16 cellular contexts compared by ENCODE assay signal in the genomic region with DNA sequence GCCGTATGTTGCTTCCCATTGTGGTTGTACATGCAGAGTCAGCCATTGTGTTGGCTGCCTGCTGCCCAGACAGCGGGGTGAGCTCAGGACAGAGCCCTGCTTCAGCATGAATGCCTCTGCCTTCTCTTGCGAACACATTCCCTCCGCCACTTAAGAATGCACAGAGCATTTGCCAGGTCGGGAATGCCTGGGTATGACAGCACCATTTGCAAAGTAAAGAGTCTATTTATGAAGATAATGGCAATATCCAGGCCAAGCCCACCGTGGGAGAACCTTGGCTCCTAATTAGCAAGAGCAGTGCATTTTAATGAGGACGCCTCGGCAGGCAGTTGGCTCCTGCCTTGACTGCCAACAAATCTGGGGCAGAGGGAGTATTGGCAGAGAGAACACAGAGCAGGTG.
A peak's percentile ranks its signal among the peaks of the same experiment; 100 is the strongest.
DNase-seq lines count a peak whose midpoint lies in the region; ATAC-seq and TF ChIP-seq lines count a peak whose summit lies in the region.
"Had no signal": no experiment of that assay in that cellular context is flagged by ENCODE, and none has a peak within 500 bp of the region (broad histone marks: within the 10 kb centered on the region; RNA-seq: fewer than 3 reads in every experiment).

No MANE protein-coding gene starts in this region.

- intact Hi-C loops in lower lobe of right lung (cut with DNase I) = no loop called here

- POLR2A ChIA-PET in SK-N-SH (lab: Yijun Ruan, JAX) = no interaction called here

- TF ChIP-seq CTCF in SK-N-SH (IDR thresholded peaks at IDR 0.05) (no peak), choroid plexus epithelial cell (conservative IDR thresholded peaks at IDR 0.05; ENCODE audit: low read depth, low read length) (no peak), lower lobe of right lung (IDR thresholded peaks at IDR 0.05) (no peak), osteoblast (IDR thresholded peaks at IDR 0.05; ENCODE audit: extremely low read depth, low read depth, low read length) (no peak)

- H3K9me2 ChIP-seq in SK-N-SH = no peaks in the 10 kb centered on the region

- DNase-seq in SK-N-SH = no peak
- DNase-seq in choroid plexus epithelial cell (ENCODE audit: low read depth) = peak; percentile 5
- no peak for DNase-seq in lower lobe of right lung
- no peak for DNase-seq in osteoblast (ENCODE audit: insufficient read length, low spot score, missing footprints)
- DNase-seq: activated CD4-positive, CD25-positive, alpha-beta regulatory T cell; activated naive CD4-positive, alpha-beta T cell treated with anti-CD3 and anti-CD28 coated beads, Interleukin-2, amount 50 U/mL, for 16 hours; Peyer's patch; stimulated activated CD4-positive, alpha-beta T cell treated with anti-CD3 and anti-CD28 coated beads, Interleukin-2, amount 100 ng/mL, for 48 hours; transverse colon had no signal

- H2AFZ ChIP-seq in SK-N-SH (ENCODE audit: low read depth) (no peak overlapping the region), osteoblast (ENCODE audit: low read length) (no peak overlapping the region)

- TF ChIP-seq RAD21 in SK-N-SH (IDR thresholded peaks at IDR 0.05; ENCODE audit: low read length) = no peak

- H3K36me3 ChIP-seq in SK-N-SH (replicated peaks in 1 of 2; ENCODE audit: control insufficient read depth in 1 of 2, insufficient read depth in 2 of 2, low read length in 1 of 2) (no peaks in the 10 kb centered on the region), lower lobe of right lung (no peaks in the 10 kb centered on the region), osteoblast (ENCODE audit: insufficient read depth, low read length) (no peaks in the 10 kb centered on the region)
- H3K36me3 ChIP-seq: Peyer's patch, transverse colon had no signal

- TF ChIP-seq EP300 in SK-N-SH (IDR thresholded peaks at IDR 0.05; ENCODE audit: borderline replicate concordance in 1 of 2, low read depth in 1 of 2, low read length in 1 of 2) = no peak

- H3K9ac ChIP-seq in SK-N-SH = no peak overlapping the region
- H3K9ac ChIP-seq: KMS-11 had no signal

- no peak overlapping the region for H3K27ac ChIP-seq in SK-N-SH (ENCODE audit: low read depth in 2 of 2, low read length in 1 of 2)
- H3K27ac ChIP-seq in lower lobe of right lung = peak overlapping the region; percentile 20
- H3K27ac ChIP-seq in osteoblast (ENCODE audit: low read depth, low read length) = no peak overlapping the region
- H3K27ac ChIP-seq: epithelial cell of prostate, KMS-11 had no signal

- 48% methylated on average over 8 of the region's 8 CpGs for WGBS in SK-N-SH (ENCODE audit: low lambda C conversion rate)

- no peak overlapping the region for H3K4me2 ChIP-seq in SK-N-SH
- H3K4me2 ChIP-seq in osteoblast (ENCODE audit: insufficient read depth, low read length) = no peak overlapping the region
- H3K4me2 ChIP-seq: KMS-11 had no signal

- H3K79me2 ChIP-seq in SK-N-SH (ENCODE audit: insufficient read depth) (no peaks in the 10 kb centered on the region), osteoblast (ENCODE audit: insufficient read depth, low read length) (no peaks in the 10 kb centered on the region)

- H3K4me3 ChIP-seq in SK-N-SH (ENCODE audit: low read depth in 2 of 2, low read length in 1 of 2) (no peak overlapping the region), choroid plexus epithelial cell (ENCODE audit: low read depth, low read length) (no peak overlapping the region), lower lobe of right lung (no peak overlapping the region), osteoblast (ENCODE audit: insufficient read depth, low read length) (no peak overlapping the region)
- H3K4me3 ChIP-seq: lung, Peyer's patch, transverse colon had no signal

- CTCF ChIA-PET in SK-N-SH (lab: Yijun Ruan, JAX) = no interaction called here

- H3K27me3 ChIP-seq in SK-N-SH (ENCODE audit: insufficient read depth) (no peaks in the 10 kb centered on the region), lower lobe of right lung (ENCODE audit: low read depth) (no peaks in the 10 kb centered on the region), osteoblast (ENCODE audit: insufficient read depth, low read length) (peaks cover 4% of the 10 kb centered on the region)
- H3K27me3 ChIP-seq: Peyer's patch, transverse colon had no signal

- H4K20me1 ChIP-seq in SK-N-SH (ENCODE audit: insufficient read depth) (no peaks in the 10 kb centered on the region), osteoblast (ENCODE audit: insufficient read depth, low read length) (no peaks in the 10 kb centered on the region)

- ATAC-seq in SK-N-SH treated with all-trans-retinoic acid at 6 μM for 48 hours (peak; percentile 47; the same call in 2 of the 3 replicates), lower lobe of right lung (peak in 1 of 2 donors; percentile 45), GM18511 (IDR thresholded peaks at IDR 0.05; ENCODE audit: unreplicated experiment) (no peak), HG02885 (IDR thresholded peaks at IDR 0.05; ENCODE audit: poor library complexity, unreplicated experiment) (no peak), GM19328 (IDR thresholded peaks at IDR 0.05; ENCODE audit: unreplicated experiment) (no peak)

- H3K9me3 ChIP-seq in SK-N-SH = no peaks in the 10 kb centered on the region
- H3K9me3 ChIP-seq in lower lobe of right lung = no peaks in the 10 kb centered on the region
- no peaks in the 10 kb centered on the region for H3K9me3 ChIP-seq in osteoblast (ENCODE audit: low read depth, low read length)
- H3K9me3 ChIP-seq: Peyer's patch, transverse colon had no signal

- no peaks in the 10 kb centered on the region for H3F3A ChIP-seq in SK-N-SH (replicated peaks; ENCODE audit: insufficient read depth)

- no peaks in the 10 kb centered on the region; a peak in 1 of 4 replicates for H3K4me1 ChIP-seq in SK-N-SH (ENCODE audit: control insufficient read depth in 1 of 2, insufficient read depth in 2 of 2, low read depth in 1 of 2, low read length in 1 of 2)
- peaks cover 8% of the 10 kb centered on the region for H3K4me1 ChIP-seq in lower lobe of right lung
- H3K4me1 ChIP-seq in osteoblast (ENCODE audit: insufficient read depth, low read length) = no peaks in the 10 kb centered on the region

TF ChIP-seq in SK-N-SH treated with all-trans-retinoic acid at 6 μM for 48 hours, 23 proteins besides CTCF, POLR2A, EP300 and RAD21 (continues in another document):
- TF ChIP-seq PPARA (CRISPR knock-in tag; IDR thresholded peaks at IDR 0.05; ENCODE audit: borderline replicate concordance) (no peak), ZFP3 (CRISPR knock-in tag; IDR thresholded peaks at IDR 0.05) (no peak), ISL1 (CRISPR knock-in tag; IDR thresholded peaks at IDR 0.05) (no peak), SNAI2 (CRISPR knock-in tag; IDR thresholded peaks at IDR 0.05) (no peak), ZNF8 (CRISPR knock-in tag; IDR thresholded peaks at IDR 0.05) (no peak), ESRRG (CRISPR knock-in tag; IDR thresholded peaks at IDR 0.05) (no peak), RARB (CRISPR knock-in tag; IDR thresholded peaks at IDR 0.05) (no peak)
- TF ChIP-seq, protein P1, sequence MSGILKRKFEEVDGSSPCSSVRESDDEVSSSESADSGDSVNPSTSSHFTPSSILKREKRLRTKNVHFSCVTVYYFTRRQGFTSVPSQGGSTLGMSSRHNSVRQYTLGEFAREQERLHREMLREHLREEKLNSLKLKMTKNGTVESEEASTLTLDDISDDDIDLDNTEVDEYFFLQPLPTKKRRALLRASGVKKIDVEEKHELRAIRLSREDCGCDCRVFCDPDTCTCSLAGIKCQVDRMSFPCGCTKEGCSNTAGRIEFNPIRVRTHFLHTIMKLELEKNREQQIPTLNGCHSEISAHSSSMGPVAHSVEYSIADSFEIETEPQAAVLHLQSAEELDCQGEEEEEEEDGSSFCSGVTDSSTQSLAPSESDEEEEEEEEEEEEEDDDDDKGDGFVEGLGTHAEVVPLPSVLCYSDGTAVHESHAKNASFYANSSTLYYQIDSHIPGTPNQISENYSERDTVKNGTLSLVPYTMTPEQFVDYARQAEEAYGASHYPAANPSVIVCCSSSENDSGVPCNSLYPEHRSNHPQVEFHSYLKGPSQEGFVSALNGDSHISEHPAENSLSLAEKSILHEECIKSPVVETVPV (CRISPR knock-in tag; IDR thresholded peaks at IDR 0.05) = no peak

TF ChIP-seq in SK-N-SH, 30 proteins besides CTCF, POLR2A, EP300 and RAD21:
- TF ChIP-seq MAX (IDR thresholded peaks at IDR 0.05; ENCODE audit: low read depth) (no peak), TAF1 (IDR thresholded peaks at IDR 0.05; ENCODE audit: borderline replicate concordance, low read depth, low read length) (no peak), RFX5 (IDR thresholded peaks at IDR 0.05; ENCODE audit: low read length) (no peak), FOXM1 (IDR thresholded peaks at IDR 0.05; ENCODE audit: low read depth) (no peak), NRF1 (IDR thresholded peaks at IDR 0.05; ENCODE audit: low read depth, low read length) (no peak), ELF1 (IDR thresholded peaks at IDR 0.05) (no peak), NFIC (IDR thresholded peaks at IDR 0.05; ENCODE audit: borderline replicate concordance) (no peak), CHD2 (IDR thresholded peaks at IDR 0.05; ENCODE audit: low read length, partially characterized antibody) (no peak), RXRA (IDR thresholded peaks at IDR 0.05; ENCODE audit: borderline replicate concordance, low read depth) (no peak)
